ENCODE assay signal across 8 cellular contexts in the genomic region with DNA sequence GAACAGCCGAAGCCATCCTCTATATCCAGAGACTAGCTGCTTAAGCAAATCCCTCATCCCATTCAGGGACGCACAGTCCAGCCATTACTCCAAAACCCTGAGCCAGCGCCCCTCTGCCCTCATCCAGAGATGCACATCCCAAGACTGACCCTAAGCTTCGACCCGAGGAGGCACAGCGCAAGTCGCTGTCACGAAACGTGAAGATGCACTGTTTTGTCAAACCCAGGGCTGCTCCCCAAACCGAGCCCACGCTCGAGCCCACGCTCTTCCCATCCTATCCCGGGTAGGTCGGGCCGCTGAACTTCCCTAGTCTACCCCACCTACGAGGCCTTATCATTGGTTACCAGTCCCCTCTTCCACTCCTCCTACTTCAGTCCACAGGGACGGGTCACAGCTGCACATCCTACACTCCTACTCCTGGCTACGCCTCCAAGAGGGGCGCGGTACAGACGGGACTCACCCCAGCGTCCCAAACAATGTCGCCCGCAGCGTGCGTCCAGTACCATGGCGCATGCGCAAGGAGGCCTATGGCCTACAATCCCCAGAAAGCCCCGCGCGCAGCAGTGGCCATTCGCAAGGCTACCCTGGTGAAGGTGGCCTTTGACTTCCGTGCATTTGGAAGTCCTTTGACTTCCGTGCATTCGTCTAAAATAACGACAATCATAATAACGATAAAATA. TPM values are rescaled to one million over a fixed set of nuclear protein-coding genes. Genes with fewer than 3 reads are reported as not detected.
DNase-seq lines count a peak whose midpoint lies in the region; ATAC-seq and TF ChIP-seq lines count a peak whose summit lies in the region.

A gene (minus strand): TSS at position 501 of the 679 bp plus-strand sequence. CDS start 4,395 bp downstream, outside the sequence.

- peak within 1 kb of the TSS; percentile 11 for H3K27ac Mint-ChIP-seq in nephron progenitor cell

- peaks cover 9% of the 10 kb centered on the region for H3K4me1 Mint-ChIP-seq in activated T-cell treated with anti-CD3 and anti-CD28 coated beads, Interleukin-2, amount 50 U/mL, for 4 hours (ENCODE audit: low read depth)
- H3K4me1 Mint-ChIP-seq in nephron progenitor cell, result peaks cover 15% of the 10 kb centered on the region

- DNase-seq in CMK (ENCODE audit: low read depth) (peak; percentile 98), HT1080 (ENCODE audit: low read depth) (peak; percentile 82), fibroblast of the aortic adventitia (ENCODE audit: low read depth) (peak; percentile 97), nephron progenitor cell (peak; percentile 91), NCI-H345 treated with DMSO at 0.1 percent for 48 hours (lab: John Stamatoyannopoulos, UW; ENCODE audit: unreplicated experiment) (no peak), DMS79 treated with DMSO at 0.1 percent for 48 hours (lab: John Stamatoyannopoulos, UW) (no peak)
- peak; percentile 50 for DNase-seq in activated T-cell treated with anti-CD3 and anti-CD28 coated beads, Interleukin-2, amount 50 U/mL, for 4 hours
- DNase-seq in stimulated activated naive CD8-positive, alpha-beta T cell treated with anti-CD3 and anti-CD28 coated beads, Interleukin-15, Interleukin-2, amounts not matched to agents 100 U/mL and 50 U/mL, for 24 hours, result peak; percentile 83

- H3K9me3 Mint-ChIP-seq in activated T-cell treated with anti-CD3 and anti-CD28 coated beads, Interleukin-2, amount 50 U/mL, for 4 hours, result peaks cover 47% of the 10 kb centered on the region
- H3K9me3 Mint-ChIP-seq in nephron progenitor cell, result peaks cover 70% of the 10 kb centered on the region

- H3K4me3 Mint-ChIP-seq in activated T-cell treated with anti-CD3 and anti-CD28 coated beads, Interleukin-2, amount 50 U/mL, for 4 hours, result peak within 1 kb of the TSS; percentile 83
- H3K4me3 Mint-ChIP-seq in nephron progenitor cell, result peak within 1 kb of the TSS; percentile 100

- ATAC-seq in activated T-cell treated with anti-CD3 and anti-CD28 coated beads, Interleukin-2, amount 50 U/mL, for 4 hours, result peak; percentile 93 to 99
- ATAC-seq in stimulated activated naive CD8-positive, alpha-beta T cell treated with anti-CD3 and anti-CD28 coated beads, Interleukin-15, Interleukin-2, amounts not matched to agents 100 U/mL and 50 U/mL, for 24 hours, result peak; percentile 96

- peak within 1 kb of the TSS; percentile 83 for H3K4me3 ChIP-seq in fibroblast of the aortic adventitia (ENCODE audit: low read depth, low read length)

- H3K36me3 Mint-ChIP-seq in activated T-cell treated with anti-CD3 and anti-CD28 coated beads, Interleukin-2, amount 50 U/mL, for 4 hours (ENCODE audit: insufficient read depth), result peaks cover 14% of the 10 kb centered on the region
- peaks cover 32% of the 10 kb centered on the region for H3K36me3 Mint-ChIP-seq in nephron progenitor cell (ENCODE audit: low read depth)

- peaks cover 3% of the 10 kb centered on the region for H3K27me3 Mint-ChIP-seq in activated T-cell treated with anti-CD3 and anti-CD28 coated beads, Interleukin-2, amount 50 U/mL, for 4 hours (ENCODE audit: low read depth)
- peaks cover 13% of the 10 kb centered on the region for H3K27me3 Mint-ChIP-seq in nephron progenitor cell (ENCODE audit: low read depth, poor library complexity)

- TF ChIP-seq CTCF in fibroblast of the aortic adventitia (IDR thresholded peaks at IDR 0.05; ENCODE audit: insufficient read depth, low read length), result no peak
- no peak for TF ChIP-seq CTCF in nephron progenitor cell (IDR thresholded peaks at IDR 0.05)

RNA-seq across cellular contexts. Expression of the gene that starts here (rescaled TPM):
- 1.0 and 2.4 TPM in 2 replicates for total RNA-seq in HT1080 (2014; rRNA removed; shearing (Covaris generic))
- 0.74 and 1.4 TPM in 2 replicates for polyA plus RNA-seq in HT1080 (2015; cell fraction: cytosol; rRNA removed)
- polyA plus RNA-seq in HT1080 (2015; cell fraction: nucleus; rRNA removed), result 4.2 and 5.1 TPM in 2 replicates
- total RNA-seq in activated T-cell treated with anti-CD3 and anti-CD28 coated beads, Interleukin-2, amount 50 U/mL, for 4 hours, result under 1 TPM; 0.19 to 0.35 (median 0.29) TPM
- 1.6 and 4.1 TPM in 2 replicates for total RNA-seq in fibroblast of the aortic adventitia (ENCODE audit: low replicate concordance)

Comparison
In these comparisons a context has a peak if more than half of its experiments do, and no peak if none do; other contexts are left out.
1. Peak in DNase-seq and ATAC-seq in activated T-cell treated with anti-CD3 and anti-CD28 coated beads, Interleukin-2, amount 50 U/mL, for 4 hours; RNA of the gene not detected or under 1 TPM.
2. DNase-seq: peak in CMK (single experiment), HT1080 (single experiment), fibroblast of the aortic adventitia (single experiment), nephron progenitor cell (single experiment) and stimulated activated naive CD8-positive, alpha-beta T cell treated with anti-CD3 and anti-CD28 coated beads, Interleukin-15, Interleukin-2, amounts not matched to agents 100 U/mL and 50 U/mL, for 24 hours (single experiment); none in NCI-H345 treated with DMSO at 0.1 percent for 48 hours (single experiment) and DMS79 treated with DMSO at 0.1 percent for 48 hours (single experiment).